In genomic region chr7:40239755-40240303, GRCh38 we compare ENCODE assay signal across 26 cellular contexts.
"Had no signal": no experiment of that assay in that cellular context is flagged by ENCODE, and none has a peak within 500 bp of the region (broad histone marks: within the 10 kb centered on the region; RNA-seq: fewer than 3 reads in every experiment).

No MANE protein-coding gene starts in this region.

- H3K9me3 ChIP-seq: MG63 had no signal

- H3K4me3 ChIP-seq: MG63, SK-N-MC had no signal

- H3K4me1 Mint-ChIP-seq: activated B cell treated with CpG ODN at 0.5 μM for 24 hours; activated CD4-positive, alpha-beta T cell treated with anti-CD3 and anti-CD28 coated beads, Interleukin-2, amount 10 ng/mL, durations not matched to agents 7 days and 5 days; activated T-helper 17 cell treated with anti-CD3 and anti-CD28 coated beads, Interleukin-2, amount 50 U/mL, for 72 hours; brain had no signal

- DNase-seq: activated B cell treated with CpG ODN at 0.5 μM for 24 hours; activated CD4-positive, alpha-beta memory T cell treated with anti-CD3 and anti-CD28 coated beads for 36 hours; activated CD4-positive, alpha-beta T cell treated with anti-CD3 and anti-CD28 coated beads for 1 hour; activated CD4-positive, alpha-beta T cell treated with anti-CD3 and anti-CD28 coated beads, Interleukin-2, amount 10 ng/mL, durations not matched to agents 7 days and 5 days; activated gamma-delta T cell; activated naive CD4-positive, alpha-beta T cell treated with anti-CD3 and anti-CD28 coated beads for 36 hours; activated T-cell treated with anti-CD3 and anti-CD28 coated beads for 4 hours; activated T-cell treated with anti-CD3 and anti-CD28 coated beads, Interleukin-2, amount 50 U/mL, for 48 hours; amygdala; cerebellar nuclear complex; MG63; MV-4-11; NCI-H1105; NCI-H1436; NCI-H1694 treated with DMSO at 0.1 percent for 48 hours; NCI-H2029 treated with DMSO at 0.1 percent for 48 hours; NCI-H345; NCI-H510A treated with DMSO at 0.1 percent for 48 hours; NCI-H748 treated with DMSO at 0.1 percent for 48 hours; SIG-M5; SW 1271 had no signal

- H3K9me3 Mint-ChIP-seq: activated B cell treated with CpG ODN at 0.5 μM for 24 hours; activated CD4-positive, alpha-beta memory T cell treated with anti-CD3 and anti-CD28 coated beads for 36 hours; activated CD4-positive, alpha-beta T cell treated with anti-CD3 and anti-CD28 coated beads, Interleukin-2, amount 10 ng/mL, durations not matched to agents 7 days and 5 days; activated naive CD4-positive, alpha-beta T cell treated with anti-CD3 and anti-CD28 coated beads for 36 hours; activated T-helper 17 cell treated with anti-CD3 and anti-CD28 coated beads, Interleukin-2, amount 50 U/mL, for 72 hours; brain had no signal

- H3K4me3 Mint-ChIP-seq: activated B cell treated with CpG ODN at 0.5 μM for 24 hours; activated CD4-positive, alpha-beta memory T cell treated with anti-CD3 and anti-CD28 coated beads for 36 hours; activated CD4-positive, alpha-beta T cell treated with anti-CD3 and anti-CD28 coated beads, Interleukin-2, amount 10 ng/mL, durations not matched to agents 7 days and 5 days; activated naive CD4-positive, alpha-beta T cell treated with anti-CD3 and anti-CD28 coated beads for 36 hours; activated naive CD8-positive, alpha-beta T cell; activated T-helper 17 cell treated with anti-CD3 and anti-CD28 coated beads, Interleukin-2, amount 50 U/mL, for 72 hours; brain had no signal

- H3K27me3 Mint-ChIP-seq: activated B cell treated with CpG ODN at 0.5 μM for 24 hours; activated CD4-positive, alpha-beta memory T cell treated with anti-CD3 and anti-CD28 coated beads for 36 hours; activated CD4-positive, alpha-beta T cell treated with anti-CD3 and anti-CD28 coated beads, Interleukin-2, amount 10 ng/mL, durations not matched to agents 7 days and 5 days; activated naive CD8-positive, alpha-beta T cell; activated T-helper 17 cell treated with anti-CD3 and anti-CD28 coated beads, Interleukin-2, amount 50 U/mL, for 72 hours; brain had no signal

- H3K27ac ChIP-seq: KMS-11, SK-N-MC had no signal

- H3K36me3 ChIP-seq: MG63 had no signal

- H3K27ac Mint-ChIP-seq: activated B cell treated with CpG ODN at 0.5 μM for 24 hours; activated CD4-positive, alpha-beta memory T cell treated with anti-CD3 and anti-CD28 coated beads for 36 hours; activated CD4-positive, alpha-beta T cell treated with anti-CD3 and anti-CD28 coated beads, Interleukin-2, amount 10 ng/mL, durations not matched to agents 7 days and 5 days; activated naive CD4-positive, alpha-beta T cell treated with anti-CD3 and anti-CD28 coated beads for 36 hours; activated naive CD8-positive, alpha-beta T cell; activated T-helper 17 cell treated with anti-CD3 and anti-CD28 coated beads, Interleukin-2, amount 50 U/mL, for 72 hours; brain had no signal

- H3K36me3 Mint-ChIP-seq: activated CD4-positive, alpha-beta memory T cell treated with anti-CD3 and anti-CD28 coated beads for 36 hours; activated naive CD8-positive, alpha-beta T cell; brain had no signal

- ATAC-seq: activated T-helper 17 cell treated with anti-CD3 and anti-CD28 coated beads, Interleukin-2, amount 50 U/mL, for 72 hours had no signal
